Comparison of ENCODE assay signal across 12 cellular contexts in genomic region chr13:51733656-51734334, GRCh38.
A peak's percentile ranks its signal among the peaks of the same experiment; 100 is the strongest.
DNase-seq lines count a peak whose midpoint lies in the region; ATAC-seq and TF ChIP-seq lines count a peak whose summit lies in the region.
"Had no signal": no experiment of that assay in that cellular context is flagged by ENCODE, and none has a peak within 500 bp of the region (broad histone marks: within the 10 kb centered on the region; RNA-seq: fewer than 3 reads in every experiment).

No MANE protein-coding gene starts in this region.

- peaks cover 16% of the 10 kb centered on the region for H3K4me1 Mint-ChIP-seq in CD4-positive, alpha-beta T cell (ENCODE audit: low read depth)

- no peak overlapping the region for H3K4me2 ChIP-seq in mammary epithelial cell (ENCODE audit: insufficient read depth, low read depth, low read length)

- H3K9me3 Mint-ChIP-seq in CD4-positive, alpha-beta T cell = no peaks in the 10 kb centered on the region

- intact Hi-C loops in CD4-positive, alpha-beta T cell (cut with DNase I, micrococcal nuclease) = loop anchor here in 1 of 2 experiments (10.0 kb wide), 1 partner anchor 89 kb away; no protein-coding TSS in a partner anchor
- intact Hi-C loops in mammary epithelial cell (cut with micrococcal nuclease) (no loop called here), right lobe of liver (cut with DNase I) (no loop called here)

- no peak overlapping the region for H3K9ac ChIP-seq in mammary epithelial cell (ENCODE audit: insufficient read depth, low read length)

- no peak overlapping the region for H2AFZ ChIP-seq in mammary epithelial cell (ENCODE audit: low read depth, low read length)

- TF ChIP-seq POLR2A in right lobe of liver (IDR thresholded peaks at IDR 0.05) = no peak

- H3K27ac Mint-ChIP-seq in CD4-positive, alpha-beta T cell = peak overlapping the region; percentile 7

- no peak for ATAC-seq in CD4-positive, alpha-beta T cell (ENCODE audit: poor library complexity)
- ATAC-seq in right lobe of liver = peak; percentile 27 to 60 (median 35)

- peaks cover 31% of the 10 kb centered on the region for H3K4me1 ChIP-seq in mammary epithelial cell (ENCODE audit: insufficient read depth, low read length)
- H3K4me1 ChIP-seq in right lobe of liver = peaks cover 0 to 28% (median 8%) of the 10 kb centered on the region in 4 donors

- H3K36me3 ChIP-seq in mammary epithelial cell (ENCODE audit: insufficient read depth, low read length) = peaks cover 10% of the 10 kb centered on the region
- no peaks in the 10 kb centered on the region for H3K36me3 ChIP-seq in right lobe of liver
- H3K36me3 ChIP-seq in H7 (replicated peaks; ENCODE audit: control insufficient read depth, insufficient read depth, low read length) = no peaks in the 10 kb centered on the region; the same call in 1 of the 2 replicates
- H3K36me3 ChIP-seq: sigmoid colon had no signal

- H3K79me2 ChIP-seq in mammary epithelial cell (ENCODE audit: insufficient read depth, low read length) = peaks cover 8% of the 10 kb centered on the region

- H3K27me3 ChIP-seq in CD4-positive, alpha-beta T cell (ENCODE audit: control insufficient read depth, insufficient read depth, low read length) = no peaks in the 10 kb centered on the region
- H3K27me3 ChIP-seq in mammary epithelial cell (ENCODE audit: insufficient read depth, low read length) = no peaks in the 10 kb centered on the region
- H3K27me3 ChIP-seq in right lobe of liver = no peaks in the 10 kb centered on the region
- H3K27me3 ChIP-seq in H7 (ENCODE audit: control insufficient read depth, insufficient read depth, low read length) = no peaks in the 10 kb centered on the region
- H3K27me3 ChIP-seq: sigmoid colon had no signal

- H4K20me1 ChIP-seq in mammary epithelial cell (ENCODE audit: insufficient read depth, low read length) = no peaks in the 10 kb centered on the region

- H3K27me3 Mint-ChIP-seq in CD4-positive, alpha-beta T cell = no peaks in the 10 kb centered on the region

- peaks cover 37% of the 10 kb centered on the region for H3K36me3 Mint-ChIP-seq in CD4-positive, alpha-beta T cell (ENCODE audit: low read depth)

- dilution Hi-C loops in mammary epithelial cell (cut with HindIII; ENCODE audit: low sequenced_read_pairs) = no loop called here

- H3K27ac ChIP-seq in CD4-positive, alpha-beta T cell (ENCODE audit: low read depth, low read length) = no peak overlapping the region
- no peak overlapping the region for H3K27ac ChIP-seq in mammary epithelial cell (ENCODE audit: insufficient read depth, low read depth, low read length)
- H3K27ac ChIP-seq in right lobe of liver = no peak overlapping the region
- H3K27ac ChIP-seq: sigmoid colon had no signal

- DNase-seq in CD4-positive, alpha-beta T cell = no peak
- DNase-seq in HuH-7 (ENCODE audit: low spot score) (peak; percentile 21), mammary epithelial cell (peak; percentile 54), right lobe of liver (no peak), ACHN (no peak), H7 (no peak), hypothalamus (lab: John Stamatoyannopoulos, UW) (no peak)
- DNase-seq in activated CD8-positive, alpha-beta memory T cell treated with anti-CD3 and anti-CD28 coated beads for 24 hours = no peak
- DNase-seq: activated effector memory CD4-positive, alpha-beta T cell treated with anti-CD3 and anti-CD28 coated beads, Interleukin-2, amount 50 U/mL, for 16 hours; HCEC 1CT; NCI-H187 treated with DMSO at 0.1 percent for 48 hours; sigmoid colon had no signal

- POLR2A ChIA-PET in CD4-positive, alpha-beta T cell (lab: Charles Lee) = no interaction called here

- H3K4me3 ChIP-seq in mammary epithelial cell (replicated peaks in 1 of 3; ENCODE audit: insufficient read depth in 1 of 3, low read depth in 2 of 3, low read length in 3 of 3) (no peak overlapping the region), right lobe of liver (no peak overlapping the region), H7 (ENCODE audit: insufficient read depth, low read depth, low read length) (no peak overlapping the region)
- H3K4me3 ChIP-seq: sigmoid colon had no signal

- in situ Hi-C loops in mammary epithelial cell (cut with MboI; ENCODE audit: low sequenced_read_pairs in 2 of 2) = no loop called here
- in situ Hi-C loops in ACHN (cut with HindIII; ENCODE audit: low pct_ligation_motif_present, low pct_unique_long_range_greater_than_20kb, low sequenced_read_pairs) = loop anchor here (25.0 kb wide), 1 partner anchor 296 kb away; no protein-coding TSS in a partner anchor

- no peak overlapping the region for H3K4me3 Mint-ChIP-seq in CD4-positive, alpha-beta T cell

- 91% methylated on average over 2 of the region's 2 CpGs for WGBS in mammary epithelial cell (ENCODE audit: low coverage, missing lambda C conversion rate)
- 52% methylated on average over 2 of the region's 2 CpGs for WGBS in right lobe of liver (ENCODE audit: insufficient coverage, low coverage, low lambda C conversion rate, missing lambda C conversion rate)

- BruUV-seq in mammary epithelial cell (replicated peaks; lab: Mats Ljungman, UMichigan) = no TSS peak

- no peak for TF ChIP-seq CTCF in CD4-positive, alpha-beta T cell (IDR thresholded peaks at IDR 0.05)
- TF ChIP-seq CTCF in mammary epithelial cell (conservative IDR thresholded peaks at IDR 0.05 in 1 of 2, IDR thresholded peaks at IDR 0.05 in 1 of 2; ENCODE audit: extremely low read depth in 1 of 2, insufficient read depth in 1 of 2, low read depth in 1 of 2, low read length in 2 of 2) = peak; percentile 11 to 29
- peak in 1 of 4 donors; percentile 12 for TF ChIP-seq CTCF in right lobe of liver (IDR thresholded peaks at IDR 0.05)

- H3K9me3 ChIP-seq in CD4-positive, alpha-beta T cell (ENCODE audit: control insufficient read depth, low read length) = no peaks in the 10 kb centered on the region
- no peaks in the 10 kb centered on the region for H3K9me3 ChIP-seq in mammary epithelial cell (replicated peaks; ENCODE audit: insufficient read depth, low read length)
- no peaks in the 10 kb centered on the region for H3K9me3 ChIP-seq in right lobe of liver
- H3K9me3 ChIP-seq: sigmoid colon had no signal

- CTCF ChIA-PET in CD4-positive, alpha-beta T cell (lab: Charles Lee) = no interaction called here
- CTCF ChIA-PET in mammary epithelial cell (lab: Charles Lee; ENCODE audit: low non-redundant PET) = no interaction called here

Comparison
In these comparisons a context has a peak if more than half of its experiments do, and no peak if none do; other contexts are left out.
1. DNase-seq: peak in HuH-7 (single experiment) and mammary epithelial cell (single experiment); none in CD4-positive, alpha-beta T cell (0 of 10), right lobe of liver (0 of 3), ACHN (single experiment), activated CD8-positive, alpha-beta memory T cell treated with anti-CD3 and anti-CD28 coated beads for 24 hours (single experiment), H7 (single experiment) and hypothalamus (0 of 51).